Comparison of ENCODE assay signal across 27 cellular contexts in the genomic region with DNA sequence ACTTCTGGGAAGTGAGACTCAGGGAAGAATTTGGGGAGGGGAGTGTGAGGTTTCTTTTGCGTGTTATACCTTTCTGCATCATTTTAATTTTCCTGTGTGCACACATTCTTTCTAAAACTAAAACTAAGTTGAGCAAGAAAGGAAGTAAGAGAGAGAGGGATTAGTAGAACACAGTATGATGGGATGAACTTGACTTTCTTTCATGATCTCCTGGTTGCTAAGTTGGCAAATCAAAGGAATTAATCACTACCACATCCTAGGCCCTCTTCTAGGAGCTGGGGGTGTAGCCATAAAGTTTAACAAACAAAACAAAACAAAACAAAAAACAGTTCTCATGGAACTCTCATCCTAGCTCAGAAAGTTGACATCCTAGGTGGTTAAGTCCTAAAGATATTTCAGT.
"Had no signal": no experiment of that assay in that cellular context is flagged by ENCODE, and none has a peak within 500 bp of the region (broad histone marks: within the 10 kb centered on the region; RNA-seq: fewer than 3 reads in every experiment).

No MANE protein-coding gene starts in this region.

- H3K27ac Mint-ChIP-seq: activated CD8-positive, alpha-beta T cell treated with anti-CD3 and anti-CD28 coated beads for 36 hours; activated naive CD8-positive, alpha-beta T cell treated with anti-CD3 and anti-CD28 coated beads for 36 hours; effector memory CD8-positive, alpha-beta T cell; progenitor cell of endocrine pancreas; stimulated activated memory B cell treated with anti-CD40 and anti-IgM and Interleukin-4, amounts not matched to agents 10 μg/mL and 1 μg/mL and 100 μg/mL, for 72 hours; T-helper 2 cell treated with Interferon-gamma antibody and Interleukin-4, amounts not matched to agents 5 μg/mL and 100 μg/mL, for 36 hours; type B pancreatic cell had no signal

- H3K36me3 ChIP-seq: adrenal gland, colonic mucosa, gastrocnemius medialis, left lung, lower lobe of right lung, ovary, right lobe of liver, uterus had no signal

- H3K4me3 Mint-ChIP-seq: activated B cell treated with CpG ODN at 0.5 μM for 24 hours; activated CD8-positive, alpha-beta T cell treated with anti-CD3 and anti-CD28 coated beads for 36 hours; activated naive CD8-positive, alpha-beta T cell treated with anti-CD3 and anti-CD28 coated beads for 36 hours; effector memory CD8-positive, alpha-beta T cell; stimulated activated memory B cell treated with anti-CD40 and anti-IgM and Interleukin-4, amounts not matched to agents 10 μg/mL and 1 μg/mL and 100 μg/mL, for 72 hours; stimulated activated naive CD8-positive, alpha-beta T cell treated with anti-CD3 and anti-CD28 coated beads, Interleukin-15, amount 100 ng/mL, for 72 hours; T-helper 2 cell treated with Interferon-gamma antibody and Interleukin-4, amounts not matched to agents 5 μg/mL and 100 μg/mL, for 36 hours; type B pancreatic cell had no signal

- DNase-seq: activated B cell treated with CpG ODN at 0.5 μM for 24 hours; activated CD8-positive, alpha-beta T cell treated with anti-CD3 and anti-CD28 coated beads for 36 hours; activated effector memory CD4-positive, alpha-beta T cell treated with anti-CD3 and anti-CD28 coated beads, Interleukin-2, amount 50 U/mL, for 16 hours; activated naive CD8-positive, alpha-beta T cell treated with anti-CD3 and anti-CD28 coated beads for 36 hours; activated T-cell treated with anti-CD3 and anti-CD28 coated beads, Interleukin-2, amount 50 U/mL, for 48 hours; colonic mucosa; effector memory CD8-positive, alpha-beta T cell; erythroblast; glutamatergic neuron; lower lobe of right lung; mucosa of descending colon; ovary; right lobe of liver; stimulated activated CD4-positive, alpha-beta T cell treated with anti-CD3 and anti-CD28 coated beads, Interleukin-4, amount 100 ng/mL, for 24 hours; stimulated activated naive CD8-positive, alpha-beta T cell treated with anti-CD3 and anti-CD28 coated beads, Interleukin-15, amount 100 ng/mL, for 72 hours; substantia nigra had no signal

- H3K4me3 ChIP-seq: adrenal gland, body of pancreas, colonic mucosa, gastrocnemius medialis, left lung, lower lobe of right lung, mucosa of descending colon, ovary, right lobe of liver, skin epidermis, uterus had no signal

- H3K27me3 ChIP-seq: adrenal gland, body of pancreas, colonic mucosa, gastrocnemius medialis, left lung, ovary, right lobe of liver, uterus had no signal

- H3K27me3 Mint-ChIP-seq: activated B cell treated with CpG ODN at 0.5 μM for 24 hours; activated CD8-positive, alpha-beta T cell treated with anti-CD3 and anti-CD28 coated beads for 36 hours; activated naive CD8-positive, alpha-beta T cell treated with anti-CD3 and anti-CD28 coated beads for 36 hours; effector memory CD8-positive, alpha-beta T cell; stimulated activated memory B cell treated with anti-CD40 and anti-IgM and Interleukin-4, amounts not matched to agents 10 μg/mL and 1 μg/mL and 100 μg/mL, for 72 hours; stimulated activated naive CD8-positive, alpha-beta T cell treated with anti-CD3 and anti-CD28 coated beads, Interleukin-15, amount 100 ng/mL, for 72 hours had no signal

- H3K9me3 ChIP-seq: adrenal gland, body of pancreas, colonic mucosa, gastrocnemius medialis, left lung, lower lobe of right lung, mucosa of descending colon, ovary, right lobe of liver, uterus had no signal

- ATAC-seq: activated CD8-positive, alpha-beta T cell treated with anti-CD3 and anti-CD28 coated beads for 36 hours; body of pancreas; effector memory CD8-positive, alpha-beta T cell; lower lobe of right lung; mucosa of descending colon; SK-N-SH treated with all-trans-retinoic acid at 6 μM for 48 hours; stimulated activated memory B cell treated with anti-CD40 and anti-IgM and Interleukin-4, amounts not matched to agents 10 μg/mL and 1 μg/mL and 100 μg/mL, for 72 hours; stimulated activated naive CD8-positive, alpha-beta T cell treated with anti-CD3 and anti-CD28 coated beads, Interleukin-15, amount 100 ng/mL, for 72 hours had no signal

- H3K4me1 ChIP-seq: adrenal gland, body of pancreas, colonic mucosa, gastrocnemius medialis, left lung, lower lobe of right lung, right lobe of liver, uterus had no signal

- H3K36me3 Mint-ChIP-seq: activated naive CD8-positive, alpha-beta T cell treated with anti-CD3 and anti-CD28 coated beads for 36 hours; type B pancreatic cell had no signal

- H3K27ac ChIP-seq: adrenal gland, body of pancreas, colonic mucosa, gastrocnemius medialis, left lung, lower lobe of right lung, ovary, right lobe of liver, uterus had no signal

- H3K9me3 Mint-ChIP-seq: activated B cell treated with CpG ODN at 0.5 μM for 24 hours; activated naive CD8-positive, alpha-beta T cell treated with anti-CD3 and anti-CD28 coated beads for 36 hours; effector memory CD8-positive, alpha-beta T cell; type B pancreatic cell had no signal
